Comparison of ENCODE assay signal across 2 cellular contexts in genomic region chr9:87750726-87751125, GRCh38.
TF ChIP-seq lines count a peak whose summit lies in the region.

No MANE protein-coding gene starts in this region.

TF ChIP-seq in liver, 16 proteins besides CTCF, POLR2A, EP300 and RAD21 (continued from another document):
- TF ChIP-seq JUND (IDR thresholded peaks at IDR 0.05): no peak
- TF ChIP-seq HNF4A (conservative IDR thresholded peaks at IDR 0.05): no peak
- TF ChIP-seq ZBTB33 (IDR thresholded peaks at IDR 0.05): no peak
- no peak for TF ChIP-seq SP1 (IDR thresholded peaks at IDR 0.05)
- no peak for TF ChIP-seq RXRA (IDR thresholded peaks at IDR 0.05)
TF ChIP-seq in liver: peak in this region for 0.

TF ChIP-seq in HepG2, 621 proteins besides CTCF, POLR2A, EP300 and RAD21 (continued from another document):
- TF ChIP-seq ARID4A (CRISPR knock-in tag; IDR thresholded peaks at IDR 0.05; ENCODE audit: borderline replicate concordance): no peak
- TF ChIP-seq SOX13 (IDR thresholded peaks at IDR 0.05): no peak
- TF ChIP-seq SOX13 (CRISPR knock-in tag; conservative IDR thresholded peaks at IDR 0.05 in 1 of 2, IDR thresholded peaks at IDR 0.05 in 1 of 2): no peak
- no peak for TF ChIP-seq PREB (CRISPR knock-in tag; IDR thresholded peaks at IDR 0.05)
- TF ChIP-seq ELK4 (CRISPR knock-in tag; IDR thresholded peaks at IDR 0.05; ENCODE audit: borderline replicate concordance): no peak
